ENCODE assay signal across 24 cellular contexts in genomic region chr7:53101026-53101425, GRCh38.
"Had no signal": no experiment of that assay in that cellular context is flagged by ENCODE, and none has a peak within 500 bp of the region (broad histone marks: within the 10 kb centered on the region; RNA-seq: fewer than 3 reads in every experiment).

No MANE protein-coding gene starts in this region.

- FAIRE-seq: HepG2, TTC549 had no signal

- H3K4me2 ChIP-seq: KMS-11 had no signal

- H3K27ac ChIP-seq: KMS-11, RWPE1 had no signal

- H3K9ac ChIP-seq: KMS-11 had no signal

- DNase-seq: activated B cell treated with CpG ODN at 0.5 μM for 24 hours; activated CD4-positive, alpha-beta memory T cell treated with anti-CD3 and anti-CD28 coated beads for 36 hours; activated CD4-positive, alpha-beta T cell treated with anti-CD3 and anti-CD28 coated beads, Interleukin-2, amount 10 ng/mL, durations not matched to agents 7 days and 5 days; activated CD8-positive, alpha-beta memory T cell treated with anti-CD3 and anti-CD28 coated beads for 24 hours; activated gamma-delta T cell treated with Interleukin-2 at 50 U/mL for 16 hours; activated naive CD4-positive, alpha-beta T cell treated with anti-CD3 and anti-CD28 coated beads, Interleukin-2, amount 10 ng/mL, durations not matched to agents 7 days and 5 days; activated naive CD8-positive, alpha-beta T cell treated with anti-CD3 and anti-CD28 coated beads for 36 hours; activated T-cell treated with anti-CD3 and anti-CD28 coated beads for 4 hours; activated T-cell treated with anti-CD3 and anti-CD28 coated beads, Interleukin-2, amount 50 U/mL, for 72 hours; caudate nucleus; NCI-H1105 treated with DMSO at 0.1 percent for 48 hours; NCI-H1436 treated with DMSO at 0.1 percent for 48 hours; NCI-H1930; NCI-H2171; NCI-H2227 treated with DMSO at 0.1 percent for 48 hours; NCI-H446 treated with DMSO at 0.1 percent for 48 hours; NCI-H524 treated with DMSO at 0.1 percent for 48 hours; SHP77; T-helper 17 cell; T-helper 9 cell had no signal

- ATAC-seq: activated T-cell treated with anti-CD3 and anti-CD28 coated beads, Interleukin-2, amount 50 U/mL, for 72 hours; HepG2; T-helper 17 cell had no signal
